27 cellular contexts compared by ENCODE assay signal in genomic region chr17:73005360-73005759, GRCh38.
"Had no signal": no experiment of that assay in that cellular context is flagged by ENCODE, and none has a peak within 500 bp of the region (broad histone marks: within the 10 kb centered on the region; RNA-seq: fewer than 3 reads in every experiment).

No MANE protein-coding gene starts in this region.

- DNase-seq: hippocampal formation; kidney; left colon; left lung; mesendoderm; naive B cell; natural killer cell; nephron progenitor cell; ovary; stimulated activated CD4-positive, alpha-beta T cell treated with anti-CD3 and anti-CD28 coated beads, Interleukin-12 subunit alpha, Interleukin-12 subunit beta, amount 100 ng/mL, for 4 hours; stimulated activated CD4-positive, alpha-beta T cell treated with anti-CD3 and anti-CD28 coated beads, Interleukin-15, amount 100 ng/mL, for 24 hours; stimulated activated CD4-positive, alpha-beta T cell treated with anti-CD3 and anti-CD28 coated beads, Interleukin-2, amount 100 ng/mL, for 24 hours; stimulated activated CD4-positive, alpha-beta T cell treated with anti-CD3 and anti-CD28 coated beads, Interleukin-4, amount 100 ng/mL, for 1 hour; stimulated activated naive B cell treated with anti-CD40 and anti-IgM and Interleukin-4, amounts not matched to agents 10 μg/mL and 1 μg/mL and 100 μg/mL, for 72 hours; stimulated activated naive CD8-positive, alpha-beta T cell treated with anti-CD3 and anti-CD28 coated beads, Interleukin-15, Interleukin-2, amounts not matched to agents 100 U/mL and 50 U/mL, for 24 hours; stomach; testis; thyroid gland; transverse colon; upper lobe of left lung had no signal

- H3K4me1 ChIP-seq: neural progenitor cell, right atrium auricular region, testis, thyroid gland had no signal

- H3K4me1 Mint-ChIP-seq: mesothelial cell of epicardium had no signal

- H3K36me3 ChIP-seq: left lung, neural progenitor cell, ovary, right atrium auricular region, stomach, thyroid gland, transverse colon, upper lobe of left lung had no signal

- H3K4me3 ChIP-seq: left lung, lung, neural progenitor cell, ovary, right atrium auricular region, skin epidermis, stomach, testis, thyroid gland, transverse colon, upper lobe of left lung had no signal

- H3K27ac Mint-ChIP-seq: mesothelial cell of epicardium; natural killer cell; nephron progenitor cell; neural progenitor cell; progenitor cell of endocrine pancreas; stimulated activated naive B cell treated with anti-CD40 and anti-IgM and Interleukin-4, amounts not matched to agents 10 μg/mL and 1 μg/mL and 100 μg/mL, for 72 hours had no signal

- H3K27me3 ChIP-seq: left lung, neural progenitor cell, ovary, right atrium auricular region, stomach, testis, thyroid gland, transverse colon, upper lobe of left lung had no signal

- H3K9ac ChIP-seq: neural progenitor cell had no signal

- FAIRE-seq: kidney had no signal

- H3K9me3 ChIP-seq: left lung, ovary, right atrium auricular region, stomach, testis, thyroid gland, transverse colon, upper lobe of left lung had no signal

- H3K36me3 Mint-ChIP-seq: mesothelial cell of epicardium, natural killer cell, neural progenitor cell had no signal

- H3K4me3 Mint-ChIP-seq: mesothelial cell of epicardium; naive B cell; natural killer cell; nephron progenitor cell; neural progenitor cell; stimulated activated naive B cell treated with anti-CD40 and anti-IgM and Interleukin-4, amounts not matched to agents 10 μg/mL and 1 μg/mL and 100 μg/mL, for 72 hours had no signal

- H3K27ac ChIP-seq: left lung, neural progenitor cell, ovary, right atrium auricular region, skin epidermis, stomach, testis, thyroid gland, transverse colon, upper lobe of left lung had no signal

- H2AFZ ChIP-seq: neural progenitor cell had no signal

- ATAC-seq: left colon; left lung; natural killer cell; sciatic nerve; stimulated activated naive B cell treated with anti-CD40 and anti-IgM and Interleukin-4, amounts not matched to agents 10 μg/mL and 1 μg/mL and 100 μg/mL, for 72 hours; stimulated activated naive CD8-positive, alpha-beta T cell treated with anti-CD3 and anti-CD28 coated beads, Interleukin-15, Interleukin-2, amounts not matched to agents 100 U/mL and 50 U/mL, for 24 hours had no signal

- H3K9me3 Mint-ChIP-seq: neural progenitor cell had no signal

- H3K27me3 Mint-ChIP-seq: naive B cell; stimulated activated naive B cell treated with anti-CD40 and anti-IgM and Interleukin-4, amounts not matched to agents 10 μg/mL and 1 μg/mL and 100 μg/mL, for 72 hours had no signal

- H3K4me2 ChIP-seq: neural progenitor cell had no signal
